In the genomic region with DNA sequence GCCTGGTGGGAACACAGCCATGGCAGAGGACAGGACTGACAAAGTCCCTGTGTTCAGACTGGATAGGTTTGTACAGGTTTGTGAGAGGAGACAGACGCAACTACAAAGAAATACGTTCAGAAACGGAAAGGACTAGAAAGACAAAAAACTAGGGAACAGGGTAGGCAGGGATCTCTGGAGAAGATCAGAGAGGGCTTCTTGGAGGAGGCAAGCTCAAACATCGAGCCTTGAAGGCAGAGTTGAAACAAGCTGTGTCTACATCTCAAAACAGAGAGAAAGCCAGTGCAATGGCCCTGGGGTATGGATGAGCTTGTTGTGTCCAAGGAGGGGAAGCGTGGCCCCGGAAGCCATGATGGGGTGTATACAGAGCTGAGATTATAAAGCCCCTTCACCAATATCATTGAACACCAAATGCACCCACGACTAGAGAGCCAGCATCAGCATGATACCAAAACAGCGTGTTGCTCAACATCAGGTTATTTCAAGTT, we compare ENCODE assay signal across 22 cellular contexts.
"Had no signal": no experiment of that assay in that cellular context is flagged by ENCODE, and none has a peak within 500 bp of the region (broad histone marks: within the 10 kb centered on the region; RNA-seq: fewer than 3 reads in every experiment).

No MANE protein-coding gene starts in this region.

- H3K36me3 ChIP-seq: ascending aorta, left lung, right atrium auricular region, suprapubic skin had no signal

- H3K4me3 Mint-ChIP-seq: activated CD4-positive, alpha-beta memory T cell treated with anti-CD3 and anti-CD28 coated beads for 36 hours; activated CD8-positive, alpha-beta memory T cell treated with anti-CD3 and anti-CD28 coated beads, Interleukin-2, amount 10 ng/mL, durations not matched to agents 7 days and 5 days; activated naive CD4-positive, alpha-beta T cell treated with anti-CD3 and anti-CD28 coated beads for 36 hours; activated naive CD8-positive, alpha-beta T cell treated with anti-CD3 and anti-CD28 coated beads, Interleukin-2, amount 50 U/mL, for 24 hours; natural killer cell; type B pancreatic cell had no signal

- FAIRE-seq: endometrium, keratinocyte had no signal

- H3K4me1 Mint-ChIP-seq: activated CD8-positive, alpha-beta memory T cell treated with anti-CD3 and anti-CD28 coated beads, Interleukin-2, amount 10 ng/mL, durations not matched to agents 7 days and 5 days; activated naive CD8-positive, alpha-beta T cell treated with anti-CD3 and anti-CD28 coated beads, Interleukin-2, amount 50 U/mL, for 24 hours; natural killer cell had no signal

- H3K4me3 ChIP-seq: ascending aorta, left lung, right atrium auricular region, skin epidermis, suprapubic skin had no signal

- DNase-seq: activated CD4-positive, alpha-beta memory T cell treated with anti-CD3 and anti-CD28 coated beads for 36 hours; activated CD8-positive, alpha-beta memory T cell treated with anti-CD3 and anti-CD28 coated beads, Interleukin-2, amount 10 ng/mL, durations not matched to agents 7 days and 5 days; activated naive CD4-positive, alpha-beta T cell treated with anti-CD3 and anti-CD28 coated beads for 36 hours; activated naive CD8-positive, alpha-beta T cell treated with anti-CD3 and anti-CD28 coated beads, Interleukin-2, amount 50 U/mL, for 24 hours; activated T-cell treated with anti-CD3 and anti-CD28 coated beads, Interleukin-2, amount 50 U/mL, for 1 hour; hippocampal formation; left lung; natural killer cell; nucleus accumbens; stimulated activated CD4-positive, alpha-beta T cell treated with anti-CD3 and anti-CD28 coated beads, Interleukin-4, amount 100 ng/mL, for 24 hours; stimulated activated naive CD4-positive, alpha-beta T cell; T-helper 1 cell; T1000 had no signal

- ATAC-seq: activated CD8-positive, alpha-beta memory T cell treated with anti-CD3 and anti-CD28 coated beads, Interleukin-2, amount 10 ng/mL, durations not matched to agents 7 days and 5 days; activated naive CD8-positive, alpha-beta T cell treated with anti-CD3 and anti-CD28 coated beads, Interleukin-2, amount 50 U/mL, for 24 hours; esophagus mucosa; left lung; natural killer cell had no signal

- H3K9me3 ChIP-seq: ascending aorta, left lung, right atrium auricular region, suprapubic skin had no signal

- H3K27ac Mint-ChIP-seq: activated CD4-positive, alpha-beta memory T cell treated with anti-CD3 and anti-CD28 coated beads for 36 hours; activated CD8-positive, alpha-beta memory T cell treated with anti-CD3 and anti-CD28 coated beads, Interleukin-2, amount 10 ng/mL, durations not matched to agents 7 days and 5 days; activated naive CD4-positive, alpha-beta T cell treated with anti-CD3 and anti-CD28 coated beads for 36 hours; activated naive CD8-positive, alpha-beta T cell treated with anti-CD3 and anti-CD28 coated beads, Interleukin-2, amount 50 U/mL, for 24 hours; activated T-helper 2 cell treated with anti-CD3 and anti-CD28 coated beads, Interferon-gamma antibody, Interleukin-2, Interleukin-4, amounts not matched to agents 10 μg/mL and 5 μg/mL and 100 μg/mL, durations not matched to agents 14 hours and 24 hours and 36 hours; natural killer cell; type B pancreatic cell had no signal

- H3K9me3 Mint-ChIP-seq: activated naive CD4-positive, alpha-beta T cell treated with anti-CD3 and anti-CD28 coated beads for 36 hours; activated naive CD8-positive, alpha-beta T cell treated with anti-CD3 and anti-CD28 coated beads, Interleukin-2, amount 50 U/mL, for 24 hours; activated T-helper 2 cell treated with anti-CD3 and anti-CD28 coated beads, Interferon-gamma antibody, Interleukin-2, Interleukin-4, amounts not matched to agents 10 μg/mL and 5 μg/mL and 100 μg/mL, durations not matched to agents 14 hours and 24 hours and 36 hours; natural killer cell; type B pancreatic cell had no signal

- H3K36me3 Mint-ChIP-seq: activated CD4-positive, alpha-beta memory T cell treated with anti-CD3 and anti-CD28 coated beads for 36 hours; activated CD8-positive, alpha-beta memory T cell treated with anti-CD3 and anti-CD28 coated beads, Interleukin-2, amount 10 ng/mL, durations not matched to agents 7 days and 5 days; natural killer cell; type B pancreatic cell had no signal

- H3K27me3 ChIP-seq: ascending aorta, left lung, right atrium auricular region, suprapubic skin had no signal

- H3K27ac ChIP-seq: ascending aorta, suprapubic skin had no signal
